In the genomic region with DNA sequence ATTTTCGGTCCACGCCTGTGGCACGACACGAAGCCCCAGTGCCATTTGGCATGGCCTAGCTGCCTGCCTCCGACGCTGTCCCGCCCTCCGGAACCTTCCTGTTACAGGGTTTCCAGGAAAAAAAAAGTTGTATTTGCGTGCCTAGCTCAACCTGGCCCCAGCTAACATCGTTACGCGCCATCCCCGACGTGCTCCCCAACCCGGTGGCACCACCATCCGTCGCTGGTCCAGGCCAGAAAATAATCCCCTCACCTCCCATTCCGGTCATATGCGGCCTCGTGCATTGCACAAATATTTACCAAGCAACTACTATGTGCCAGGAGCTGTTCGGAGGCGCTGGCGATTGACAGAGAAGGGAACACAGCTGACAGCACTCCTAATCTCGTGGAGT, we compare ENCODE assay signal across 8 cellular contexts. TPM values are rescaled to one million over a fixed set of nuclear protein-coding genes. Genes with fewer than 3 reads are reported as not detected.
DNase-seq lines count a peak whose midpoint lies in the region; ATAC-seq, FAIRE-seq and TF ChIP-seq lines count a peak whose summit lies in the region.

No MANE protein-coding gene starts in this region.

- no peaks in the 10 kb centered on the region for H3K36me3 Mint-ChIP-seq in CD8-positive, alpha-beta memory T cell

- peak overlapping the region; percentile 69 to 88 (median 74) for H3K4me3 Mint-ChIP-seq in CD8-positive, alpha-beta memory T cell

- 21 to 24% methylated on average over 22 to 24 of the region's 24 CpGs for WGBS in esophagus, 2 donors
- 28 to 31% (median 30%) methylated on average over 24 of the region's 24 CpGs for WGBS in ovary, 3 donors

- BruUV-seq in PC-9 (replicated peaks; lab: Mats Ljungman, UMichigan): no TSS peak

- intact Hi-C loops in PC-9 (cut with micrococcal nuclease; ENCODE audit: unreplicated experiment) (no loop called here), ovary (cut with DNase I) (no loop called here)

- no peaks in the 10 kb centered on the region for H3K9me3 ChIP-seq in CD8-positive, alpha-beta memory T cell (ENCODE audit: low read length)
- H3K9me3 ChIP-seq in PC-9 (ENCODE audit: insufficient read depth, low read depth): no peaks in the 10 kb centered on the region
- no peaks in the 10 kb centered on the region for H3K9me3 ChIP-seq in esophagus (ENCODE audit: control insufficient read depth in 2 of 2, insufficient read depth in 1 of 2, low read depth in 1 of 2, low read length in 1 of 2)
- no peaks in the 10 kb centered on the region for H3K9me3 ChIP-seq in ovary

- TF ChIP-seq CTCF in PC-9 (conservative IDR thresholded peaks at IDR 0.05) (no peak), ovary (IDR thresholded peaks at IDR 0.05) (no peak)

- peak overlapping the region in 2 of 8 donors; percentile 41 to 49 for H3K27ac Mint-ChIP-seq in CD8-positive, alpha-beta memory T cell

- no peaks in the 10 kb centered on the region for H3K36me3 ChIP-seq in CD8-positive, alpha-beta memory T cell (ENCODE audit: insufficient read depth, low read length)
- H3K36me3 ChIP-seq in PC-9 (ENCODE audit: low read depth): no peaks in the 10 kb centered on the region
- no peaks in the 10 kb centered on the region for H3K36me3 ChIP-seq in esophagus (ENCODE audit: control insufficient read depth in 2 of 2, insufficient read depth in 2 of 2, low read length in 1 of 2)
- H3K36me3 ChIP-seq in ovary: no peaks in the 10 kb centered on the region

- H3K27me3 Mint-ChIP-seq in CD8-positive, alpha-beta memory T cell: peaks cover 15 to 25% of the 10 kb centered on the region in 2 donors

- TF ChIP-seq EP300 in ovary (IDR thresholded peaks at IDR 0.05): no peak

- peaks cover 3 to 12% (median 7%) of the 10 kb centered on the region in 3 donors for H3K4me1 Mint-ChIP-seq in CD8-positive, alpha-beta memory T cell

- no peak overlapping the region for H3K27ac ChIP-seq in CD8-positive, alpha-beta memory T cell (ENCODE audit: low read depth, low read length)
- no peak overlapping the region for H3K27ac ChIP-seq in PC-9
- no peak overlapping the region for H3K27ac ChIP-seq in esophagus (ENCODE audit: low read depth in 2 of 2, low read length in 1 of 2)
- H3K27ac ChIP-seq in ovary: no peak overlapping the region

- H2AFZ ChIP-seq in PC-9: no peak overlapping the region

- POLR2A ChIA-PET in CD8-positive, alpha-beta memory T cell (lab: Charles Lee): no interaction called here
- POLR2A ChIA-PET in PC-9 (lab: Charles Lee; ENCODE audit: unreplicated experiment): no interaction called here

- H3K4me1 ChIP-seq in CD8-positive, alpha-beta memory T cell (ENCODE audit: insufficient read depth, low read length): peaks cover 7% of the 10 kb centered on the region
- H3K4me1 ChIP-seq in PC-9 (replicated peaks; ENCODE audit: insufficient read depth) (no peaks in the 10 kb centered on the region), esophagus (ENCODE audit: control insufficient read depth in 2 of 2, insufficient read depth in 2 of 2, low read length in 1 of 2) (peaks cover 2 to 9% of the 10 kb centered on the region in 2 donors), ovary (ENCODE audit: insufficient read depth) (peaks cover 11% of the 10 kb centered on the region)

- H4K20me1 ChIP-seq in PC-9 (ENCODE audit: insufficient read depth): no peaks in the 10 kb centered on the region

- no peaks in the 10 kb centered on the region for H3K9me3 Mint-ChIP-seq in CD8-positive, alpha-beta memory T cell

- H3K4me2 ChIP-seq in PC-9: peak overlapping the region; percentile 88

- H3K79me2 ChIP-seq in PC-9 (ENCODE audit: low read depth): no peaks in the 10 kb centered on the region

- peaks cover 3% of the 10 kb centered on the region for H3K27me3 ChIP-seq in CD8-positive, alpha-beta memory T cell (ENCODE audit: insufficient read depth, low read length, poor library complexity, severe bottlenecking)
- H3K27me3 ChIP-seq in PC-9 (ENCODE audit: insufficient read depth, low read depth) (no peaks in the 10 kb centered on the region), esophagus (ENCODE audit: control insufficient read depth in 1 of 2, insufficient read depth in 2 of 2, low read length in 2 of 2) (no peaks in the 10 kb centered on the region), ovary (no peaks in the 10 kb centered on the region)

- no peaks in the 10 kb centered on the region for H3K9me2 ChIP-seq in PC-9 (ENCODE audit: insufficient read depth)

- CTCF ChIA-PET in CD8-positive, alpha-beta memory T cell (lab: Charles Lee): interaction anchor here (2.0 to 2.6 kb wide), 2 partner anchors 42 to 95 kb away, joined by 5 to 14 read pairs; no protein-coding TSS in a partner anchor
- CTCF ChIA-PET in PC-9 (lab: Charles Lee): interaction anchor here (0.6 kb wide), 1 partner anchor 42 kb away, joined by 4 read pairs; no protein-coding TSS in a partner anchor

- DNase-seq in CD8-positive, alpha-beta memory T cell: no peak
- DNase-seq in PC-9: no peak
- DNase-seq in ovary: no peak
- no peak for DNase-seq in HTR-8/SVneo (ENCODE audit: insufficient read length, low spot score)
- no peak for DNase-seq in anterior cingulate cortex (lab: John Stamatoyannopoulos, UW)

- H3F3A ChIP-seq in PC-9 (ENCODE audit: insufficient read depth, low read depth): peaks cover 4% of the 10 kb centered on the region; the same call in 1 of the 2 replicates

- TF ChIP-seq POLR2A in ovary (IDR thresholded peaks at IDR 0.05): no peak

- FAIRE-seq in HTR-8/SVneo (lab: Jason Lieb, UNC): no peak

- ATAC-seq in GM18873 (IDR thresholded peaks at IDR 0.05; ENCODE audit: low FRiP score, unreplicated experiment) (no peak), GM21825 (IDR thresholded peaks at IDR 0.05; ENCODE audit: unreplicated experiment) (no peak)

- H3K4me3 ChIP-seq in CD8-positive, alpha-beta memory T cell (ENCODE audit: low read length): peak overlapping the region; percentile 63
- H3K4me3 ChIP-seq in PC-9 (peak overlapping the region; percentile 76; the same call in 1 of the 2 replicates), esophagus (ENCODE audit: low read depth in 1 of 2, low read length in 2 of 2) (peak overlapping the region; percentile 45 to 48), ovary (peak overlapping the region; percentile 40)

RNA-seq across cellular contexts. Expression of a gene that starts 1.4 kb away (rescaled TPM):
- 1 to 10 TPM; 2.4 to 2.6 TPM for total RNA-seq in CD8-positive, alpha-beta memory T cell
- 0.09 TPM for polyA plus RNA-seq in CD8-positive, alpha-beta memory T cell
- 0.33 and 0.39 TPM in 2 replicates for total RNA-seq in PC-9 (2021)
- polyA plus RNA-seq in esophagus: 1 to 10 TPM in 1 of 2 donors, under 1 TPM in 1; 0.08 to 1.9 TPM
- 1 to 10 TPM in 1 of 7 donors, under 1 TPM in 1, not detected in 5; 0.10 to 1.6 TPM for total RNA-seq in ovary
- under 1 TPM in 1 of 2 donors, not detected in 1; 0.96 TPM for polyA plus RNA-seq in ovary

RNA-seq across cellular contexts. Expression of a gene that starts 21.9 kb away (rescaled TPM):
- not detected for total RNA-seq in CD8-positive, alpha-beta memory T cell
- not detected for polyA plus RNA-seq in CD8-positive, alpha-beta memory T cell
- total RNA-seq in PC-9 (2021) (not detected in 2 replicates), ovary (under 1 TPM in 1 of 7 donors, not detected in 6; 0.23 TPM)
- polyA plus RNA-seq in esophagus (under 1 TPM in 1 of 2 donors, not detected in 1; 0.06 TPM), ovary (not detected)

RNA-seq across cellular contexts. Expression of a gene that starts 30.9 kb away (rescaled TPM):
- 10 to 100 TPM; 50.9 to 52.0 TPM for total RNA-seq in CD8-positive, alpha-beta memory T cell
- 29.9 TPM for polyA plus RNA-seq in CD8-positive, alpha-beta memory T cell
- 43.3 and 46.3 TPM in 2 replicates for total RNA-seq in PC-9 (2021)
- 10 to 100 TPM; 12.2 to 14.5 TPM for polyA plus RNA-seq in esophagus
- total RNA-seq in ovary: 10 to 100 TPM; 10.6 to 44.5 (median 36.3) TPM
- 10 to 100 TPM; 15.5 to 34.2 TPM for polyA plus RNA-seq in ovary

RNA-seq across cellular contexts. Expression of a gene that starts 55.1 kb away (rescaled TPM):
- 100 to 1,000 TPM; 288 to 294 TPM for total RNA-seq in CD8-positive, alpha-beta memory T cell
- 154 TPM for polyA plus RNA-seq in CD8-positive, alpha-beta memory T cell
- 78.3 TPM in 2 replicates for total RNA-seq in PC-9 (2021)
- 10 to 100 TPM; 79.2 to 96.8 TPM for polyA plus RNA-seq in esophagus
- total RNA-seq in ovary: 10 to 100 TPM; 10.7 to 49.6 (median 42.1) TPM
- 10 to 100 TPM in 1 of 2 donors, 1 to 10 TPM in 1; 9.2 to 21.6 TPM for polyA plus RNA-seq in ovary
